In the genomic region with DNA sequence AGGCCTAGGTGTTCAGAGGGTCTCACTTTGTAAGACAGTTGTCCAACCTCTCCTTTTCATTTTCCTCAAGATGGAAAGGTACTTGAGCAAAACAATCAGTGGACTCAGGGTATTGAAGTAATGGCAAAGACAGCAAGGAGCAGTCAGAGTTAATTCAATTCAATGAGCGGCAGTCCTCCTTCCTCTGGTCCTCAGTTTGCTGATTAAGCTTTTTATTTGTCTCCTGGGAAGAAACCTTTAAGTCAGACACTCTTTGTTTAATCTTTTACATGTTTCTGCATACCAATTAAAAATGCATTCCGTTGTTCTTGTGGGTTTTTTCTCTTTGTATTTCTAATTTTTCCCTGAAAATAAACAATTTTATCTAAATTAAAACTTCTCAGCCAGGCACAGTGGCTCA, we compare ENCODE assay signal across 24 cellular contexts. TPM values are rescaled to one million over a fixed set of nuclear protein-coding genes. Genes with fewer than 3 reads are reported as not detected.
"Had no signal": no experiment of that assay in that cellular context is flagged by ENCODE, and none has a peak within 500 bp of the region (broad histone marks: within the 10 kb centered on the region; RNA-seq: fewer than 3 reads in every experiment).

No MANE protein-coding gene starts in this region.

- H3K27ac ChIP-seq: left ventricle myocardium inferior, ovary, right atrium auricular region, skin epidermis, spleen, tibial nerve, uterus had no signal

- ATAC-seq: mucosa of descending colon; naive thymus-derived CD4-positive, alpha-beta T cell; natural killer cell treated with Interleukin-12 subunit alpha and Interleukin-12 subunit beta and Interleukin-15 and Interleukin-18, amount 100 ng/mL, for 72 hours; sciatic nerve; stimulated activated effector memory CD8-positive, alpha-beta T cell treated with anti-CD3 and anti-CD28 coated beads, Interleukin-12 subunit alpha, Interleukin-12 subunit beta, amount 100 ng/mL, for 72 hours had no signal

- H3K27me3 ChIP-seq: ovary, right atrium auricular region, spleen, tibial nerve, uterus had no signal

- H3K9me3 ChIP-seq: ovary, right atrium auricular region, tibial nerve, uterus had no signal

- DNase-seq: hypothalamus; immature natural killer cell; kidney; left ventricle myocardium inferior; midbrain; mucosa of descending colon; naive thymus-derived CD4-positive, alpha-beta T cell; ovary; spleen; stimulated activated CD4-positive, alpha-beta T cell treated with anti-CD3 and anti-CD28 coated beads, Interleukin-4, amount 100 ng/mL, for 24 hours; stimulated activated naive CD4-positive, alpha-beta T cell; substantia nigra; uterus had no signal

- FAIRE-seq: islet of Langerhans, kidney had no signal

- H3K4me3 ChIP-seq: left ventricle myocardium inferior, lung, mucosa of descending colon, ovary, right atrium auricular region, skin epidermis, spleen, tibial nerve, uterus had no signal

- H3K4me1 ChIP-seq: left ventricle myocardium inferior, right atrium auricular region, spleen, uterus had no signal

- H3K36me3 ChIP-seq: left ventricle myocardium inferior, ovary, right atrium auricular region, spleen, tibial nerve, uterus had no signal

RNA-seq across cellular contexts. Expression of gene ALDH1L1, which starts 18.9 kb away (rescaled TPM):
- total RNA-seq: myocyte; naive thymus-derived CD4-positive, alpha-beta T cell; natural killer cell treated with Interleukin-12 subunit alpha and Interleukin-12 subunit beta and Interleukin-15 and Interleukin-18, amount 100 ng/mL, for 72 hours; pulmonary artery endothelial cell had no signal
- polyA plus RNA-seq: immature natural killer cell; naive thymus-derived CD4-positive, alpha-beta T cell; neural cell had no signal
